Comparison of ENCODE assay signal across 15 cellular contexts in the genomic region with DNA sequence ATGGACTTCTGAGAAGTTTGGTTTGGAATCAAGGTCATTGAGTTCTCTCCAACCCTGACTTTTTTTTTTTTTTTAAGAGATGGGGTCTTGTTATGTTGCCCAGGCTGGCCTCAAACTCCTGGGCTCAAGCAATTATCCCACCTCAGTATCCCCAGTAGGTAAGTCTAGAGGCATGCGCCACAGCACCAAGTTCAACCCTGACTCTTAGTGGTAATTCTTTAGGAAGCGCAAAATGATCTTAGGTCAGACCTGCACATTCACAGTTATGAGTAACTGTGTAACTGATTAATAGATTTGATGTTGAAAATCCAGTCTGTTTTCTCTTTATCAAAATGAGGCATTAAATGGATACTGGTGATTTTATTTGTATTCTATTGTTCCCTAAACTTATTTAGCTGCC.
A peak's percentile ranks its signal among the peaks of the same experiment; 100 is the strongest.
DNase-seq lines count a peak whose midpoint lies in the region; ATAC-seq and TF ChIP-seq lines count a peak whose summit lies in the region.
"Had no signal": no experiment of that assay in that cellular context is flagged by ENCODE, and none has a peak within 500 bp of the region (broad histone marks: within the 10 kb centered on the region; RNA-seq: fewer than 3 reads in every experiment).

No MANE protein-coding gene starts in this region.

- H2AK5ac ChIP-seq in IMR-90 (ENCODE audit: low read depth, low read length), result no peak overlapping the region

- H4K20me1 ChIP-seq in IMR-90 (ENCODE audit: insufficient read depth, low read length), result no peaks in the 10 kb centered on the region
- H4K20me1 ChIP-seq: BLaER1 had no signal

- no peak for TF ChIP-seq POLR2A in IMR-90 (IDR thresholded peaks at IDR 0.05; ENCODE audit: low read depth, low read length)
- no peak for TF ChIP-seq POLR2A in adrenal gland (IDR thresholded peaks at IDR 0.05)

- H2BK120ac ChIP-seq in IMR-90 (ENCODE audit: low read depth, low read length), result no peak overlapping the region

- no peak overlapping the region for H3K4me3 ChIP-seq in HEK293 (ENCODE audit: low read depth, low read length)
- no peak overlapping the region for H3K4me3 ChIP-seq in IMR-90 (ENCODE audit: insufficient read depth, low read depth, low read length)
- no peak overlapping the region for H3K4me3 ChIP-seq in adrenal gland
- H3K4me3 ChIP-seq: BLaER1 had no signal

- no peak overlapping the region for H2AFZ ChIP-seq in IMR-90 (replicated peaks; ENCODE audit: low read length, poor library complexity)

- BruUV-seq in IMR-90 (replicated peaks; lab: Mats Ljungman, UMichigan), result no TSS peak

- intact Hi-C loops in IMR-90 (cut with micrococcal nuclease) (no loop called here), adrenal gland (cut with DNase I) (no loop called here)

- H3K4me1 ChIP-seq in HEK293 (ENCODE audit: control insufficient read depth, insufficient read depth, low read length) (peaks cover 18% of the 10 kb centered on the region), IMR-90 (ENCODE audit: control insufficient read depth, insufficient read depth, low read length) (no peaks in the 10 kb centered on the region; the same call in 1 of the 2 replicates), adrenal gland (replicated peaks in 1 of 2) (no peaks in the 10 kb centered on the region)

- 0 out of 2 replicates have a peak overlapping the region, but pooled peaks have one; percentile 59 for H3K14ac ChIP-seq in IMR-90 (replicated peaks; ENCODE audit: low read depth, low read length)

- no peaks in the 10 kb centered on the region for H3K27me3 ChIP-seq in IMR-90 (ENCODE audit: control insufficient read depth, insufficient read depth, low read length)
- no peaks in the 10 kb centered on the region for H3K27me3 ChIP-seq in adrenal gland
- H3K27me3 ChIP-seq: BLaER1 had no signal

- no peak overlapping the region for H3K18ac ChIP-seq in IMR-90 (ENCODE audit: low read depth, low read length)

- ATAC-seq in IMR-90 (ENCODE audit: low read depth) (no peak), HG03469 (IDR thresholded peaks at IDR 0.05; ENCODE audit: unreplicated experiment) (no peak)

- TF ChIP-seq CTCF in HEK293 (tag by site-specific recombination; IDR thresholded peaks at IDR 0.05) (no peak), IMR-90 (conservative IDR thresholded peaks at IDR 0.05; ENCODE audit: low read depth, low read length) (no peak), adrenal gland (IDR thresholded peaks at IDR 0.05) (no peak)

- no peak overlapping the region for H3K4me2 ChIP-seq in IMR-90 (ENCODE audit: low read depth, low read length)
- H3K4me2 ChIP-seq: BLaER1, KMS-11 had no signal

- dilution Hi-C loops in IMR-90 (cut with HindIII; ENCODE audit: low sequenced_read_pairs, unreplicated experiment), result no loop called here

- H2BK15ac ChIP-seq in IMR-90 (ENCODE audit: low read depth, low read length), result no peak overlapping the region

- POLR2A ChIA-PET in HEK293 (lab: Yijun Ruan, JAX), result no interaction called here
- POLR2A ChIA-PET in IMR-90 (lab: Charles Lee; ENCODE audit: unreplicated experiment), result no interaction called here

- H3K9me3 ChIP-seq in HEK293 (ENCODE audit: control insufficient read depth, insufficient read depth, low read depth, low read length), result no peaks in the 10 kb centered on the region
- no peaks in the 10 kb centered on the region for H3K9me3 ChIP-seq in IMR-90 (ENCODE audit: control insufficient read depth, insufficient read depth, low read length)
- no peaks in the 10 kb centered on the region for H3K9me3 ChIP-seq in adrenal gland (replicated peaks in 1 of 3)

- no peak overlapping the region for H4K5ac ChIP-seq in IMR-90 (ENCODE audit: low read depth, low read length)

- H3K27ac ChIP-seq in HEK293 (ENCODE audit: extremely low read depth, low read depth, low read length) (no peak overlapping the region; the same call in 1 of the 2 replicates), IMR-90 (ENCODE audit: insufficient read depth, low read length) (no peak overlapping the region), adrenal gland (no peak overlapping the region)
- H3K27ac ChIP-seq: BLaER1, KMS-11 had no signal

- H3K4ac ChIP-seq in IMR-90 (ENCODE audit: low read depth, low read length), result no peak overlapping the region

- H4K8ac ChIP-seq in IMR-90 (ENCODE audit: low read depth in 2 of 2, low read length in 2 of 2), result peak overlapping the region in 1 of 2 experiments; percentile 46; a peak in 1 of 4 replicates

- DNase-seq in IMR-90, result no peak
- DNase-seq in glomerular visceral epithelial cell (ENCODE audit: extremely low spot score), result peak; percentile 52
- DNase-seq in renal cortical epithelial cell (ENCODE audit: low read depth), result peak; percentile 56
- no peak for DNase-seq in SKM-1 treated with dmso at 0.1 percent for 144 hours (lab: John Stamatoyannopoulos, UW; ENCODE audit: unreplicated experiment)
- DNase-seq in globus pallidus (ENCODE audit: low spot score), result no peak
- DNase-seq in adrenal gland, result no peak
- DNase-seq: CD4-positive, alpha-beta memory T cell; DMS153; DMS79; GDM1; H9 had no signal

- in situ Hi-C loops in IMR-90 (cut with MboI; ENCODE audit: low sequenced_read_pairs), result no loop called here

- no peak for TF ChIP-seq RAD21 in IMR-90 (IDR thresholded peaks at IDR 0.05; ENCODE audit: low read length)

- no CpG with 5 or more reads among the region's 2 CpGs for WGBS in IMR-90 (ENCODE audit: extremely low coverage in 2 of 2, insufficient read length in 1 of 2), 2 experiments
- 93 to 96% (median 95%) methylated on average over 2 of the region's 2 CpGs for WGBS in adrenal gland, 4 donors

- CTCF ChIA-PET in HEK293 (lab: Yijun Ruan, JAX), result interaction anchor here (0.7 kb wide), 1 partner anchor 490 kb away, joined by 12 read pairs; no protein-coding TSS in a partner anchor
- CTCF ChIA-PET in IMR-90 (lab: Yijun Ruan, JAX), result interaction anchor here (1.0 kb wide), 1 partner anchor 25 kb away, joined by 3 read pairs; no protein-coding TSS in a partner anchor

- H3K9me1 ChIP-seq in IMR-90 (ENCODE audit: insufficient read depth, low read length), result peaks cover 2% of the 10 kb centered on the region; the same call in 1 of the 2 replicates

- no peak overlapping the region; the same call in 1 of the 2 replicates for H4K91ac ChIP-seq in IMR-90 (ENCODE audit: insufficient read depth, low read depth, low read length)

- no peak overlapping the region for H2BK5ac ChIP-seq in IMR-90 (ENCODE audit: low read depth, low read length, poor library complexity, severe bottlenecking)

- H3K56ac ChIP-seq in IMR-90 (ENCODE audit: extremely low read depth, insufficient read depth, low read length), result no peak overlapping the region

- H2AK9ac ChIP-seq in IMR-90 (replicated peaks; ENCODE audit: low read depth, low read length, poor library complexity), result no peak overlapping the region

- peak overlapping the region; percentile 58; the same call in 1 of the 2 replicates for H2BK20ac ChIP-seq in IMR-90 (ENCODE audit: low read depth, low read length)

- H3K9ac ChIP-seq in IMR-90 (ENCODE audit: low read depth, low read length), result no peak overlapping the region
- H3K9ac ChIP-seq: BLaER1, KMS-11 had no signal

- H3K79me1 ChIP-seq in IMR-90 (ENCODE audit: low read depth in 1 of 2, low read length in 2 of 2), result peaks cover 2 to 5% of the 10 kb centered on the region in 2 experiments; a peak in 2 of 4 replicates

- no peaks in the 10 kb centered on the region for H3K36me3 ChIP-seq in HEK293 (ENCODE audit: control insufficient read depth in 2 of 2, insufficient read depth in 1 of 2, low read length in 2 of 2)
- H3K36me3 ChIP-seq in IMR-90 (ENCODE audit: control insufficient read depth, insufficient read depth, low read length), result no peaks in the 10 kb centered on the region
- H3K36me3 ChIP-seq in adrenal gland (replicated peaks in 1 of 2), result no peaks in the 10 kb centered on the region
- H3K36me3 ChIP-seq: BLaER1 had no signal

- H3K23ac ChIP-seq in IMR-90 (ENCODE audit: low read depth, low read length), result no peak overlapping the region

TF ChIP-seq in HEK293, 187 proteins besides CTCF, POLR2A, EP300 and RAD21:
- TF ChIP-seq ZNF791 (tag by site-specific recombination; IDR thresholded peaks at IDR 0.05), result no peak
- peak; percentile 53; the same call in 1 of the 2 replicates for TF ChIP-seq ZNF121 (tag by site-specific recombination; IDR thresholded peaks at IDR 0.05)
- no peak for TF ChIP-seq ZXDB (tag by site-specific recombination; IDR thresholded peaks at IDR 0.05)

TF ChIP-seq in IMR-90, 13 proteins besides CTCF, POLR2A, EP300 and RAD21:
- TF ChIP-seq CHD1 (IDR thresholded peaks at IDR 0.05; ENCODE audit: low read depth, low read length) (no peak), NFE2L2 (IDR thresholded peaks at IDR 0.05; ENCODE audit: low read depth, low read length) (no peak), CEBPB (IDR thresholded peaks at IDR 0.05; ENCODE audit: low read depth, low read length) (no peak), MAZ (IDR thresholded peaks at IDR 0.05; ENCODE audit: borderline replicate concordance, low read depth, low read length) (no peak), MXI1 (IDR thresholded peaks at IDR 0.05; ENCODE audit: borderline replicate concordance, low read depth, low read length) (no peak), BHLHE40 (IDR thresholded peaks at IDR 0.05; ENCODE audit: low read depth, low read length) (no peak), RCOR1 (IDR thresholded peaks at IDR 0.05; ENCODE audit: insufficient replicate concordance, low read length) (no peak), MAFK (IDR thresholded peaks at IDR 0.05; ENCODE audit: low read depth, low read length) (no peak), RFX5 (IDR thresholded peaks at IDR 0.05; ENCODE audit: low read depth, low read length) (no peak), SMC3 (IDR thresholded peaks at IDR 0.05; ENCODE audit: low read depth, low read length) (no peak), FOS (IDR thresholded peaks at IDR 0.05; ENCODE audit: low read depth, low read length) (no peak)
- TF ChIP-seq, protein P1, sequence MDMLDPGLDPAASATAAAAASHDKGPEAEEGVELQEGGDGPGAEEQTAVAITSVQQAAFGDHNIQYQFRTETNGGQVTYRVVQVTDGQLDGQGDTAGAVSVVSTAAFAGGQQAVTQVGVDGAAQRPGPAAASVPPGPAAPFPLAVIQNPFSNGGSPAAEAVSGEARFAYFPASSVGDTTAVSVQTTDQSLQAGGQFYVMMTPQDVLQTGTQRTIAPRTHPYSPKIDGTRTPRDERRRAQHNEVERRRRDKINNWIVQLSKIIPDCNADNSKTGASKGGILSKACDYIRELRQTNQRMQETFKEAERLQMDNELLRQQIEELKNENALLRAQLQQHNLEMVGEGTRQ (IDR thresholded peaks at IDR 0.05; ENCODE audit: low read depth, low read length), result no peak
- TF ChIP-seq, protein P2, sequence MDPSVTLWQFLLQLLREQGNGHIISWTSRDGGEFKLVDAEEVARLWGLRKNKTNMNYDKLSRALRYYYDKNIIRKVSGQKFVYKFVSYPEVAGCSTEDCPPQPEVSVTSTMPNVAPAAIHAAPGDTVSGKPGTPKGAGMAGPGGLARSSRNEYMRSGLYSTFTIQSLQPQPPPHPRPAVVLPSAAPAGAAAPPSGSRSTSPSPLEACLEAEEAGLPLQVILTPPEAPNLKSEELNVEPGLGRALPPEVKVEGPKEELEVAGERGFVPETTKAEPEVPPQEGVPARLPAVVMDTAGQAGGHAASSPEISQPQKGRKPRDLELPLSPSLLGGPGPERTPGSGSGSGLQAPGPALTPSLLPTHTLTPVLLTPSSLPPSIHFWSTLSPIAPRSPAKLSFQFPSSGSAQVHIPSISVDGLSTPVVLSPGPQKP (IDR thresholded peaks at IDR 0.05; ENCODE audit: borderline replicate concordance, low read depth, low read length), result no peak
TF ChIP-seq in IMR-90: peak in this region for 0.

Comparison
In these comparisons a context has a peak if more than half of its experiments do, and no peak if none do; other contexts are left out.
1. DNase-seq: peak in glomerular visceral epithelial cell (single experiment) and renal cortical epithelial cell (single experiment); none in IMR-90 (single experiment), SKM-1 treated with dmso at 0.1 percent for 144 hours (single experiment), globus pallidus (single experiment) and adrenal gland (0 of 7).